ENCODE assay signal across 1 cellular context in the genomic region with DNA sequence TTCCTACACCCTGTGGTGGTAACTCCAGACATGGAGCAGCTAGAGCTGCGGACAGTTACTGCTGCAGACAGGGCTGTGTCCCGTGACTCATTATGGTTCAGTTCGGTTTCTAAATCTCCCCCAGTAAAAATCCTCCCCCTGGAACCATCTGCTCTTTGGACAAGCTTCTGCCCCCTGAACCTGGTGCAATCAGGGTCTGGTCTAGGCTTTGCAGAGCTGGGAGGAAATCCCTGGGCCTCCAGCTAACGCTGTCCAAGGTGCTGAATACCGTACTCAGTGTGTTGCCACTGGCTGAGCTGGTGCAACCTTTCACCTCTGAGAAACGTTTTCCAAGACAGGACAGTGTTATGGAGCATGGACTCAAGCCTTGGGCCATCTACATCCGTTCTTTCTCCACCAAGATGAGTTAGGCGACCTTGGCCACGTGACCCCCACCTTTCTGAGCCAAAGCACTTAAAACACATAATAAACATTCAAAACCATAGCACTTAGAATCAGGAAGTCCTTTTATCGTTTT.
TF ChIP-seq lines count a peak whose summit lies in the region.

No MANE protein-coding gene starts in this region.

TF ChIP-seq in HepG2, 621 proteins besides CTCF, POLR2A, EP300 and RAD21 (continued from another document and continues in another):
- TF ChIP-seq, protein P1, sequence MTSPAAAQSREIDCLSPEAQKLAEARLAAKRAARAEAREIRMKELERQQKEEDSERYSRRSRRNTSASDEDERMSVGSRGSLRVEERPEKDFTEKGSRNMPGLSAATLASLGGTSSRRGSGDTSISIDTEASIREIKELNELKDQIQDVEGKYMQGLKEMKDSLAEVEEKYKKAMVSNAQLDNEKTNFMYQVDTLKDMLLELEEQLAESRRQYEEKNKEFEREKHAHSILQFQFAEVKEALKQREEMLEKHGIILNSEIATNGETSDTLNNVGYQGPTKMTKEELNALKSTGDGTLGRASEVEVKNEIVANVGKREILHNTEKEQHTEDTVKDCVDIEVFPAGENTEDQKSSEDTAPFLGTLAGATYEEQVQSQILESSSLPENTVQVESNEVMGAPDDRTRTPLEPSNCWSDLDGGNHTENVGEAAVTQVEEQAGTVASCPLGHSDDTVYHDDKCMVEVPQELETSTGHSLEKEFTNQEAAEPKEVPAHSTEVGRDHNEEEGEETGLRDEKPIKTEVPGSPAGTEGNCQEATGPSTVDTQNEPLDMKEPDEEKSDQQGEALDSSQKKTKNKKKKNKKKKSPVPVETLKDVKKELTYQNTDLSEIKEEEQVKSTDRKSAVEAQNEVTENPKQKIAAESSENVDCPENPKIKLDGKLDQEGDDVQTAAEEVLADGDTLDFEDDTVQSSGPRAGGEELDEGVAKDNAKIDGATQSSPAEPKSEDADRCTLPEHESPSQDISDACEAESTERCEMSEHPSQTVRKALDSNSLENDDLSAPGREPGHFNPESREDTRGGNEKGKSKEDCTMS (CRISPR knock-in tag; conservative IDR thresholded peaks at IDR 0.05), result peak; percentile 89; the same call in 1 of the 2 replicates
- no peak for TF ChIP-seq DR1 (CRISPR knock-in tag; IDR thresholded peaks at IDR 0.05)
- no peak for TF ChIP-seq HNRNPLL (IDR thresholded peaks at IDR 0.05; ENCODE audit: low read depth, low read length, poor library complexity, severe bottlenecking)
- no peak for TF ChIP-seq ASH2L (IDR thresholded peaks at IDR 0.05; ENCODE audit: insufficient read length, low read depth, low read length)
- TF ChIP-seq ETV5 (CRISPR knock-in tag; IDR thresholded peaks at IDR 0.05; ENCODE audit: borderline replicate concordance), result peak; percentile 68; the same call in 1 of the 2 replicates
- peak; percentile 98 for TF ChIP-seq ZNF331 (CRISPR knock-in tag; IDR thresholded peaks at IDR 0.05)
- peak; percentile 96 for TF ChIP-seq HOXA5 (CRISPR knock-in tag; IDR thresholded peaks at IDR 0.05)
- no peak for TF ChIP-seq KAT7 (CRISPR knock-in tag; IDR thresholded peaks at IDR 0.05; ENCODE audit: borderline replicate concordance)
- TF ChIP-seq, protein P2, sequence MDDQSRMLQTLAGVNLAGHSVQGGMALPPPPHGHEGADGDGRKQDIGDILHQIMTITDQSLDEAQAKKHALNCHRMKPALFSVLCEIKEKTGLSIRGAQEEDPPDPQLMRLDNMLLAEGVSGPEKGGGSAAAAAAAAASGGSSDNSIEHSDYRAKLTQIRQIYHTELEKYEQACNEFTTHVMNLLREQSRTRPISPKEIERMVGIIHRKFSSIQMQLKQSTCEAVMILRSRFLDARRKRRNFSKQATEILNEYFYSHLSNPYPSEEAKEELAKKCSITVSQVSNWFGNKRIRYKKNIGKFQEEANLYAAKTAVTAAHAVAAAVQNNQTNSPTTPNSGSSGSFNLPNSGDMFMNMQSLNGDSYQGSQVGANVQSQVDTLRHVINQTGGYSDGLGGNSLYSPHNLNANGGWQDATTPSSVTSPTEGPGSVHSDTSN (CRISPR knock-in tag; IDR thresholded peaks at IDR 0.05; ENCODE audit: borderline replicate concordance), result peak; percentile 91; the same call in 1 of the 2 replicates
- peak; percentile 95; the same call in 1 of the 2 replicates for TF ChIP-seq SATB2 (CRISPR knock-in tag; IDR thresholded peaks at IDR 0.05)
- no peak for TF ChIP-seq ZKSCAN1 (IDR thresholded peaks at IDR 0.05; ENCODE audit: low read length)
- TF ChIP-seq NCOA2 (CRISPR knock-in tag; IDR thresholded peaks at IDR 0.05), result peak; percentile 71
- TF ChIP-seq, protein P3, sequence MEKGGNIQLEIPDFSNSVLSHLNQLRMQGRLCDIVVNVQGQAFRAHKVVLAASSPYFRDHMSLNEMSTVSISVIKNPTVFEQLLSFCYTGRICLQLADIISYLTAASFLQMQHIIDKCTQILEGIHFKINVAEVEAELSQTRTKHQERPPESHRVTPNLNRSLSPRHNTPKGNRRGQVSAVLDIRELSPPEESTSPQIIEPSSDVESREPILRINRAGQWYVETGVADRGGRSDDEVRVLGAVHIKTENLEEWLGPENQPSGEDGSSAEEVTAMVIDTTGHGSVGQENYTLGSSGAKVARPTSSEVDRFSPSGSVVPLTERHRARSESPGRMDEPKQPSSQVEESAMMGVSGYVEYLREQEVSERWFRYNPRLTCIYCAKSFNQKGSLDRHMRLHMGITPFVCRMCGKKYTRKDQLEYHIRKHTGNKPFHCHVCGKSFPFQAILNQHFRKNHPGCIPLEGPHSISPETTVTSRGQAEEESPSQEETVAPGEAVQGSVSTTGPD (CRISPR knock-in tag; IDR thresholded peaks at IDR 0.05), result no peak
- TF ChIP-seq ZNF766 (CRISPR knock-in tag; IDR thresholded peaks at IDR 0.05; ENCODE audit: borderline replicate concordance), result peak; percentile 93; the same call in 1 of the 2 replicates
- peak; percentile 56; the same call in 1 of the 2 replicates for TF ChIP-seq HDAC1 (CRISPR knock-in tag; IDR thresholded peaks at IDR 0.05)
- no peak for TF ChIP-seq SPEN (CRISPR knock-in tag; IDR thresholded peaks at IDR 0.05; ENCODE audit: low read depth)
- peak; percentile 70; the same call in 1 of the 2 replicates for TF ChIP-seq FOXK1 (CRISPR knock-in tag; IDR thresholded peaks at IDR 0.05; ENCODE audit: borderline replicate concordance, low read depth)
- TF ChIP-seq, protein P4, sequence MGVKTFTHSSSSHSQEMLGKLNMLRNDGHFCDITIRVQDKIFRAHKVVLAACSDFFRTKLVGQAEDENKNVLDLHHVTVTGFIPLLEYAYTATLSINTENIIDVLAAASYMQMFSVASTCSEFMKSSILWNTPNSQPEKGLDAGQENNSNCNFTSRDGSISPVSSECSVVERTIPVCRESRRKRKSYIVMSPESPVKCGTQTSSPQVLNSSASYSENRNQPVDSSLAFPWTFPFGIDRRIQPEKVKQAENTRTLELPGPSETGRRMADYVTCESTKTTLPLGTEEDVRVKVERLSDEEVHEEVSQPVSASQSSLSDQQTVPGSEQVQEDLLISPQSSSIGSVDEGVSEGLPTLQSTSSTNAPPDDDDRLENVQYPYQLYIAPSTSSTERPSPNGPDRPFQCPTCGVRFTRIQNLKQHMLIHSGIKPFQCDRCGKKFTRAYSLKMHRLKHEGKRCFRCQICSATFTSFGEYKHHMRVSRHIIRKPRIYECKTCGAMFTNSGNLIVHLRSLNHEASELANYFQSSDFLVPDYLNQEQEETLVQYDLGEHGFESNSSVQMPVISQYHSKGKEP (CRISPR knock-in tag; IDR thresholded peaks at IDR 0.05), result peak; percentile 95
- peak; percentile 82 for TF ChIP-seq IKZF4 (CRISPR knock-in tag; IDR thresholded peaks at IDR 0.05; ENCODE audit: borderline replicate concordance, low read depth, not compliant biosample characterization)
- TF ChIP-seq SRF (IDR thresholded peaks at IDR 0.05; ENCODE audit: low read depth, low read length), result no peak
- peak; percentile 54; the same call in 1 of the 2 replicates for TF ChIP-seq ZNF7 (CRISPR knock-in tag; IDR thresholded peaks at IDR 0.05)
- peak; percentile 50 to 75; a peak in 3 of 4 replicates for TF ChIP-seq NR2F1 (CRISPR knock-in tag; IDR thresholded peaks at IDR 0.05)
- 0 out of 2 replicates have a peak, but pooled peaks have one; percentile 69 for TF ChIP-seq ATRX (CRISPR knock-in tag; IDR thresholded peaks at IDR 0.05; ENCODE audit: borderline replicate concordance)
- peak; percentile 63; the same call in 1 of the 2 replicates for TF ChIP-seq ZBTB21 (CRISPR knock-in tag; IDR thresholded peaks at IDR 0.05)
- peak; percentile 84; the same call in 1 of the 2 replicates for TF ChIP-seq TEAD2 (CRISPR knock-in tag; IDR thresholded peaks at IDR 0.05)
- no peak for TF ChIP-seq ZNF674 (CRISPR knock-in tag; IDR thresholded peaks at IDR 0.05; ENCODE audit: low read depth)
- TF ChIP-seq KDM5A (IDR thresholded peaks at IDR 0.05; ENCODE audit: borderline replicate concordance, low read length), result no peak
- no peak for TF ChIP-seq SMAD1 (CRISPR knock-in tag; IDR thresholded peaks at IDR 0.05; ENCODE audit: borderline replicate concordance, low read depth)
- no peak for TF ChIP-seq MTA1 (CRISPR knock-in tag; IDR thresholded peaks at IDR 0.05; ENCODE audit: borderline replicate concordance)
- TF ChIP-seq ZNF446 (CRISPR knock-in tag; IDR thresholded peaks at IDR 0.05), result peak; percentile 94; the same call in 1 of the 2 replicates
- TF ChIP-seq, protein P5, sequence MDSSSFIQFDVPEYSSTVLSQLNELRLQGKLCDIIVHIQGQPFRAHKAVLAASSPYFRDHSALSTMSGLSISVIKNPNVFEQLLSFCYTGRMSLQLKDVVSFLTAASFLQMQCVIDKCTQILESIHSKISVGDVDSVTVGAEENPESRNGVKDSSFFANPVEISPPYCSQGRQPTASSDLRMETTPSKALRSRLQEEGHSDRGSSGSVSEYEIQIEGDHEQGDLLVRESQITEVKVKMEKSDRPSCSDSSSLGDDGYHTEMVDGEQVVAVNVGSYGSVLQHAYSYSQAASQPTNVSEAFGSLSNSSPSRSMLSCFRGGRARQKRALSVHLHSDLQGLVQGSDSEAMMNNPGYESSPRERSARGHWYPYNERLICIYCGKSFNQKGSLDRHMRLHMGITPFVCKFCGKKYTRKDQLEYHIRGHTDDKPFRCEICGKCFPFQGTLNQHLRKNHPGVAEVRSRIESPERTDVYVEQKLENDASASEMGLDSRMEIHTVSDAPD (CRISPR knock-in tag; IDR thresholded peaks at IDR 0.05), result no peak
- no peak for TF ChIP-seq RBFOX2 (IDR thresholded peaks at IDR 0.05; ENCODE audit: low read depth, low read length)
- TF ChIP-seq, protein P6, sequence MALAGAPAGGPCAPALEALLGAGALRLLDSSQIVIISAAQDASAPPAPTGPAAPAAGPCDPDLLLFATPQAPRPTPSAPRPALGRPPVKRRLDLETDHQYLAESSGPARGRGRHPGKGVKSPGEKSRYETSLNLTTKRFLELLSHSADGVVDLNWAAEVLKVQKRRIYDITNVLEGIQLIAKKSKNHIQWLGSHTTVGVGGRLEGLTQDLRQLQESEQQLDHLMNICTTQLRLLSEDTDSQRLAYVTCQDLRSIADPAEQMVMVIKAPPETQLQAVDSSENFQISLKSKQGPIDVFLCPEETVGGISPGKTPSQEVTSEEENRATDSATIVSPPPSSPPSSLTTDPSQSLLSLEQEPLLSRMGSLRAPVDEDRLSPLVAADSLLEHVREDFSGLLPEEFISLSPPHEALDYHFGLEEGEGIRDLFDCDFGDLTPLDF (CRISPR knock-in tag; IDR thresholded peaks at IDR 0.05), result no peak
- TF ChIP-seq TGIF2 (CRISPR knock-in tag; IDR thresholded peaks at IDR 0.05), result peak; percentile 96
- no peak for TF ChIP-seq ZNF382 (CRISPR knock-in tag; IDR thresholded peaks at IDR 0.05; ENCODE audit: borderline replicate concordance)
- no peak for TF ChIP-seq FOXP1 (IDR thresholded peaks at IDR 0.05)
- no peak for TF ChIP-seq FOXP1 (CRISPR knock-in tag; IDR thresholded peaks at IDR 0.05)
- no peak for TF ChIP-seq ATF7 (IDR thresholded peaks at IDR 0.05)
- 0 out of 2 replicates have a peak, but pooled peaks have one; percentile 39 for TF ChIP-seq ATF7 (CRISPR knock-in tag; IDR thresholded peaks at IDR 0.05)
- TF ChIP-seq, protein P7, sequence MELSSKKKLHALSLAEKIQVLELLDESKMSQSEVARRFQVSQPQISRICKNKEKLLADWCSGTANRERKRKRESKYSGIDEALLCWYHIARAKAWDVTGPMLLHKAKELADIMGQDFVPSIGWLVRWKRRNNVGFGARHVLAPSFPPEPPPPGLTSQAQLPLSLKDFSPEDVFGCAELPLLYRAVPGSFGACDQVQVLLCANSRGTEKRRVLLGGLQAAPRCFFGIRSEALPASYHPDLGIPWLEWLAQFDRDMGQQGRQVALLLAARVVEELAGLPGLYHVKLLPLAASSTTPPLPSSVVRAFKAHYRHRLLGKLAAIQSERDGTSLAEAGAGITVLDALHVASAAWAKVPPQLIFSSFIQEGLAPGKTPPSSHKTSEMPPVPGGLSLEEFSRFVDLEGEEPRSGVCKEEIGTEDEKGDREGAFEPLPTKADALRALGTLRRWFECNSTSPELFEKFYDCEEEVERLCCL (CRISPR knock-in tag; IDR thresholded peaks at IDR 0.05; ENCODE audit: borderline replicate concordance), result peak; percentile 53; the same call in 1 of the 2 replicates
- TF ChIP-seq, protein P8, sequence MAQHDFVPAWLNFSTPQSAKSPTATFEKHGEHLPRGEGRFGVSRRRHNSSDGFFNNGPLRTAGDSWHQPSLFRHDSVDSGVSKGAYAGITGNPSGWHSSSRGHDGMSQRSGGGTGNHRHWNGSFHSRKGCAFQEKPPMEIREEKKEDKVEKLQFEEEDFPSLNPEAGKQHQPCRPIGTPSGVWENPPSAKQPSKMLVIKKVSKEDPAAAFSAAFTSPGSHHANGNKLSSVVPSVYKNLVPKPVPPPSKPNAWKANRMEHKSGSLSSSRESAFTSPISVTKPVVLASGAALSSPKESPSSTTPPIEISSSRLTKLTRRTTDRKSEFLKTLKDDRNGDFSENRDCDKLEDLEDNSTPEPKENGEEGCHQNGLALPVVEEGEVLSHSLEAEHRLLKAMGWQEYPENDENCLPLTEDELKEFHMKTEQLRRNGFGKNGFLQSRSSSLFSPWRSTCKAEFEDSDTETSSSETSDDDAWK (CRISPR knock-in tag; IDR thresholded peaks at IDR 0.05), result no peak
- TF ChIP-seq, protein P9, sequence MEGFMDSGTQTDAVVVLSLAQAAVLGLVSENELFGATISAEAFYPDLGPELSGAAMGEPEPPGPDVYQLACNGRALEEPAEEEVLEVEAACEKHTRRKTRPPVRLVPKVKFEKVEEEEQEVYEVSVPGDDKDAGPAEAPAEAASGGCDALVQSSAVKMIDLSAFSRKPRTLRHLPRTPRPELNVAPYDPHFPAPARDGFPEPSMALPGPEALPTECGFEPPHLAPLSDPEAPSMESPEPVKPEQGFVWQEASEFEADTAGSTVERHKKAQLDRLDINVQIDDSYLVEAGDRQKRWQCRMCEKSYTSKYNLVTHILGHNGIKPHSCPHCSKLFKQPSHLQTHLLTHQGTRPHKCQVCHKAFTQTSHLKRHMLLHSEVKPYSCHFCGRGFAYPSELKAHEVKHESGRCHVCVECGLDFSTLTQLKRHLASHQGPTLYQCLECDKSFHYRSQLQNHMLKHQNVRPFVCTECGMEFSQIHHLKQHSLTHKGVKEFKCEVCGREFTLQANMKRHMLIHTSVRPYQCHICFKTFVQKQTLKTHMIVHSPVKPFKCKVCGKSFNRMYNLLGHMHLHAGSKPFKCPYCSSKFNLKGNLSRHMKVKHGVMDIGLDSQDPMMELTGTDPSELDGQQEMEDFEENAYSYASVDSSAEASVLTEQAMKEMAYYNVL (CRISPR knock-in tag; IDR thresholded peaks at IDR 0.05; ENCODE audit: borderline replicate concordance), result peak; percentile 53; the same call in 1 of the 2 replicates
- TF ChIP-seq PRMT3 (CRISPR knock-in tag; IDR thresholded peaks at IDR 0.05; ENCODE audit: borderline replicate concordance, low read depth), result 0 out of 2 replicates have a peak, but pooled peaks have one; percentile 29
- no peak for TF ChIP-seq KLF12 (CRISPR knock-in tag; IDR thresholded peaks at IDR 0.05; ENCODE audit: borderline replicate concordance)
